8 cellular contexts compared by ENCODE assay signal in genomic region chr7:21401944-21402343, GRCh38.
"Had no signal": no experiment of that assay in that cellular context is flagged by ENCODE, and none has a peak within 500 bp of the region (broad histone marks: within the 10 kb centered on the region; RNA-seq: fewer than 3 reads in every experiment).

No MANE protein-coding gene starts in this region.

- DNase-seq: IMR-90, KBM-7, KG1 had no signal

- H3K27ac Mint-ChIP-seq: IgD-negative memory B cell had no signal

- ATAC-seq: HepG2 had no signal

- FAIRE-seq: HepG2, HTR-8/SVneo had no signal

- H3K27ac ChIP-seq: HL-60, KMS-11 had no signal

- H3K36me3 Mint-ChIP-seq: IgD-negative memory B cell had no signal

- H3K4me2 ChIP-seq: KMS-11 had no signal

- H3K9ac ChIP-seq: KMS-11 had no signal

- H3K4me3 Mint-ChIP-seq: IgD-negative memory B cell had no signal

- H3K4me1 Mint-ChIP-seq: IgD-negative memory B cell had no signal
